8 cellular contexts compared by ENCODE assay signal in genomic region chr5:50667653-50668403, GRCh38. TPM values are rescaled to one million over a fixed set of nuclear protein-coding genes. Genes with fewer than 3 reads are reported as not detected.
DNase-seq lines count a peak whose midpoint lies in the region; ATAC-seq and TF ChIP-seq lines count a peak whose summit lies in the region.

No MANE protein-coding gene starts in this region.

- peak overlapping the region; percentile 99 for H3K27ac Mint-ChIP-seq in mesothelial cell of epicardium

- DNase-seq in NCI-H2081 (lab: John Stamatoyannopoulos, UW) (peak; percentile 55 to 62), NCI-H2081 treated with DMSO at 0.1 percent for 48 hours (lab: John Stamatoyannopoulos, UW) (no peak), NCI-H1930 (lab: John Stamatoyannopoulos, UW) (peak; percentile 49 to 53), mesothelial cell of epicardium (ENCODE audit: low spot score in 2 of 2, unreplicated experiment in 2 of 2) (peak; percentile 71 to 87)
- DNase-seq in activated CD4-positive, alpha-beta T cell treated with anti-CD3 and anti-CD28 coated beads, Interleukin-2, amount 50 U/mL, for 48 hours, result peak; percentile 85 to 88
- peak; percentile 83 for DNase-seq in effector CD8-positive, alpha-beta T cell (lab: John Stamatoyannopoulos, UW)
- peak; percentile 82 for DNase-seq in stimulated activated CD8-positive, alpha-beta memory T cell treated with anti-CD3 and anti-CD28 coated beads, Interleukin-4, amount 100 ng/mL, for 1 hour (ENCODE audit: low read depth in 2 of 2, low spot score in 1 of 2)

- H3K4me1 Mint-ChIP-seq in mesothelial cell of epicardium, result peaks cover 36% of the 10 kb centered on the region

- no peaks in the 10 kb centered on the region for H3K27me3 Mint-ChIP-seq in mesothelial cell of epicardium (ENCODE audit: low read depth)

- no peaks in the 10 kb centered on the region for H3K9me3 Mint-ChIP-seq in mesothelial cell of epicardium

- ATAC-seq in HG02798 (IDR thresholded peaks at IDR 0.05; ENCODE audit: poor library complexity, unreplicated experiment), result peak; percentile 88

- TF ChIP-seq CTCF in mesothelial cell of epicardium (IDR thresholded peaks at IDR 0.05; ENCODE audit: unreplicated experiment), result no peak

- H3K36me3 Mint-ChIP-seq in mesothelial cell of epicardium, result no peaks in the 10 kb centered on the region

- H3K4me3 Mint-ChIP-seq in mesothelial cell of epicardium, result peak overlapping the region; percentile 95

RNA-seq across cellular contexts. Expression of gene PARP8, which starts 1.4 kb away (rescaled TPM):
- total RNA-seq in mesothelial cell of epicardium, result 27.0 to 29.4 TPM (median 27.5 TPM) in 3 replicates
